Comparison of ENCODE assay signal across 8 cellular contexts in genomic region chr1:219567341-219567947, GRCh38. TPM values are rescaled to one million over a fixed set of nuclear protein-coding genes. Genes with fewer than 3 reads are reported as not detected.
A peak's percentile ranks its signal among the peaks of the same experiment; 100 is the strongest.
DNase-seq lines count a peak whose midpoint lies in the region; ATAC-seq and TF ChIP-seq lines count a peak whose summit lies in the region.

No MANE protein-coding gene starts in this region.

- TF ChIP-seq CTCF in body of pancreas (IDR thresholded peaks at IDR 0.05) = peak; percentile 15 to 84 (median 64)
- peak; percentile 26 for TF ChIP-seq CTCF in lung (IDR thresholded peaks at IDR 0.05; ENCODE audit: control extremely low read depth, extremely low read depth)
- TF ChIP-seq CTCF in stomach (IDR thresholded peaks at IDR 0.05) = no peak

- DNase-seq in Daoy (ENCODE audit: low read depth) (peak; percentile 50), HCEC 1CT (peak; percentile 54), NCI-H1930 (lab: John Stamatoyannopoulos, UW) (peak; percentile 22 to 29), body of pancreas (peak in 1 of 4 donors; percentile 22), lung (ENCODE audit: low spot score) (no peak), stomach (no peak)
- no peak for DNase-seq in stimulated activated CD4-positive, alpha-beta T cell treated with anti-CD3 and anti-CD28 coated beads, Interleukin-4, amount 100 ng/mL, for 1 hour
- DNase-seq in activated effector memory CD4-positive, alpha-beta T cell treated with Interleukin-2 at 50 U/mL for 16 hours = no peak

- no peaks in the 10 kb centered on the region for H3K4me1 ChIP-seq in body of pancreas
- H3K4me1 ChIP-seq in lung (ENCODE audit: control insufficient read depth in 2 of 2, insufficient read depth in 2 of 2, low read length in 2 of 2) = no peaks in the 10 kb centered on the region
- no peaks in the 10 kb centered on the region for H3K4me1 ChIP-seq in stomach

- H3K36me3 ChIP-seq in body of pancreas (replicated peaks in 1 of 2; ENCODE audit: insufficient read depth in 1 of 2, low read depth in 2 of 2) = no peaks in the 10 kb centered on the region
- H3K36me3 ChIP-seq in lung (ENCODE audit: control insufficient read depth in 2 of 2, insufficient read depth in 2 of 2, low read length in 2 of 2) = no peaks in the 10 kb centered on the region
- H3K36me3 ChIP-seq in stomach = no peaks in the 10 kb centered on the region

- ATAC-seq in body of pancreas (peak; percentile 66), lung (ENCODE audit: insufficient read depth, low FRiP score) (no peak)

- intact Hi-C loops in body of pancreas (cut with DNase I) = no loop called here
- intact Hi-C loops in stomach (cut with DNase I; ENCODE audit: low total_unique reads) = no loop called here

- 30 to 33% methylated on average over 4 of the region's 4 CpGs for WGBS in body of pancreas, 2 donors
- 59 to 62% methylated on average over 4 of the region's 4 CpGs for WGBS in lung, 2 donors
- WGBS in stomach, 5 donors = 43 to 64% (median 53%) methylated on average over 4 of the region's 4 CpGs

- H3K27ac ChIP-seq in body of pancreas (no peak overlapping the region), lung (ENCODE audit: low read depth in 1 of 2, low read length in 1 of 2) (no peak overlapping the region), stomach (no peak overlapping the region)

- TF ChIP-seq EP300 in stomach (IDR thresholded peaks at IDR 0.05) = no peak

- H3K9me3 ChIP-seq in body of pancreas (no peaks in the 10 kb centered on the region), lung (ENCODE audit: control insufficient read depth in 2 of 2, insufficient read depth in 1 of 2, low read length in 1 of 2) (no peaks in the 10 kb centered on the region), stomach (no peaks in the 10 kb centered on the region)

- TF ChIP-seq POLR2A in body of pancreas (IDR thresholded peaks at IDR 0.05) (no peak), stomach (IDR thresholded peaks at IDR 0.05) (no peak)

- H3K27me3 ChIP-seq in body of pancreas = no peaks in the 10 kb centered on the region
- H3K27me3 ChIP-seq in lung (ENCODE audit: control insufficient read depth, insufficient read depth) = no peaks in the 10 kb centered on the region
- H3K27me3 ChIP-seq in stomach = no peaks in the 10 kb centered on the region

- H3K4me3 ChIP-seq in body of pancreas (no peak overlapping the region), lung (no peak overlapping the region), stomach (no peak overlapping the region)

RNA-seq across cellular contexts. Expression of gene ZC3H11B, which starts 45.5 kb away (rescaled TPM):
- total RNA-seq in Daoy (2014; rRNA removed; shearing (Covaris generic)) = 0.06 TPM in 2 replicates
- not detected for total RNA-seq in body of pancreas
- total RNA-seq in lung = under 1 TPM in 1 of 2 donors, not detected in 1; 0.14 TPM
- under 1 TPM in 1 of 2 donors, not detected in 1; 0.05 TPM for polyA plus RNA-seq in lung
- total RNA-seq in stomach = not detected
- not detected for polyA plus RNA-seq in stomach

Comparison
In these comparisons a context has a peak if more than half of its experiments do, and no peak if none do; other contexts are left out.
1. DNase-seq: peak in Daoy (single experiment), HCEC 1CT (single experiment) and NCI-H1930 (2 of 2); none in lung (single experiment), stomach (single experiment), stimulated activated CD4-positive, alpha-beta T cell treated with anti-CD3 and anti-CD28 coated beads, Interleukin-4, amount 100 ng/mL, for 1 hour (single experiment) and activated effector memory CD4-positive, alpha-beta T cell treated with Interleukin-2 at 50 U/mL for 16 hours (single experiment).
2. CTCF ChIP-seq: peak in body of pancreas (7 of 7) and lung (single experiment); none in stomach (0 of 7).